ENCODE assay signal across 20 cellular contexts in genomic region chr5:112257961-112258360, GRCh38.
DNase-seq lines count a peak whose midpoint lies in the region; ATAC-seq and TF ChIP-seq lines count a peak whose summit lies in the region.
"Had no signal": no experiment of that assay in that cellular context is flagged by ENCODE, and none has a peak within 500 bp of the region (broad histone marks: within the 10 kb centered on the region; RNA-seq: fewer than 3 reads in every experiment).

No MANE protein-coding gene starts in this region.

- DNase-seq in NCI-H1105 treated with DMSO at 0.1 percent for 48 hours (lab: John Stamatoyannopoulos, UW) (peak; percentile 16), NCI-H1105 (lab: John Stamatoyannopoulos, UW) (no peak), left ventricle myocardium inferior (no peak), left ventricle myocardium superior (no peak), dermis blood vessel endothelial cell (peak; percentile 52), H7 (no peak)
- DNase-seq: AML-193; CD4-positive, alpha-beta memory T cell; DMS153; DND-41; EL; HFFc6 had no signal

- intact Hi-C loops in left ventricle myocardium inferior (cut with micrococcal nuclease) (no loop called here), left ventricle myocardium superior (cut with micrococcal nuclease) (no loop called here)

- H3K27me3 ChIP-seq in left ventricle myocardium inferior (ENCODE audit: low read depth) (no peaks in the 10 kb centered on the region), H7 (ENCODE audit: control insufficient read depth, insufficient read depth, low read length) (no peaks in the 10 kb centered on the region)
- H3K27me3 ChIP-seq: BLaER1 had no signal

- no peak for ATAC-seq in left ventricle myocardium superior
- no peak for ATAC-seq in HG03039 (IDR thresholded peaks at IDR 0.05; ENCODE audit: unreplicated experiment)
- ATAC-seq in GM18858 (IDR thresholded peaks at IDR 0.05; ENCODE audit: unreplicated experiment) = no peak
- ATAC-seq: A549, GM23338, HCT116, HepG2 had no signal

- no peak overlapping the region for H3K4me3 ChIP-seq in left ventricle myocardium inferior
- H3K4me3 ChIP-seq in H7 (ENCODE audit: insufficient read depth, low read depth, low read length) = no peak overlapping the region
- H3K4me3 ChIP-seq: A549, BLaER1, GM23338 had no signal

- H3K4me1 ChIP-seq in left ventricle myocardium inferior = peaks cover 53% of the 10 kb centered on the region
- H3K4me1 ChIP-seq: A549, BLaER1 had no signal

- no peaks in the 10 kb centered on the region for H3K9me3 ChIP-seq in left ventricle myocardium inferior (replicated peaks)
- H3K9me3 ChIP-seq: A549, BLaER1 had no signal

- H3K36me3 ChIP-seq in left ventricle myocardium inferior = peaks cover 13% of the 10 kb centered on the region
- no peaks in the 10 kb centered on the region for H3K36me3 ChIP-seq in H7 (replicated peaks; ENCODE audit: control insufficient read depth, insufficient read depth, low read length)
- H3K36me3 ChIP-seq: BLaER1 had no signal

- TF ChIP-seq CTCF in left ventricle myocardium inferior (IDR thresholded peaks at IDR 0.05; ENCODE audit: borderline replicate concordance) = no peak

- peak overlapping the region; percentile 11 for H3K27ac ChIP-seq in left ventricle myocardium inferior (replicated peaks)
- H3K27ac ChIP-seq: 22Rv1, A549, BLaER1 had no signal

Comparison
In these comparisons a context has a peak if more than half of its experiments do, and no peak if none do; other contexts are left out.
1. DNase-seq: peak in NCI-H1105 treated with DMSO at 0.1 percent for 48 hours (single experiment) and dermis blood vessel endothelial cell (single experiment); none in NCI-H1105 (single experiment), left ventricle myocardium inferior (single experiment), left ventricle myocardium superior (single experiment) and H7 (single experiment).